Comparison of ENCODE assay signal across 16 cellular contexts in the genomic region with DNA sequence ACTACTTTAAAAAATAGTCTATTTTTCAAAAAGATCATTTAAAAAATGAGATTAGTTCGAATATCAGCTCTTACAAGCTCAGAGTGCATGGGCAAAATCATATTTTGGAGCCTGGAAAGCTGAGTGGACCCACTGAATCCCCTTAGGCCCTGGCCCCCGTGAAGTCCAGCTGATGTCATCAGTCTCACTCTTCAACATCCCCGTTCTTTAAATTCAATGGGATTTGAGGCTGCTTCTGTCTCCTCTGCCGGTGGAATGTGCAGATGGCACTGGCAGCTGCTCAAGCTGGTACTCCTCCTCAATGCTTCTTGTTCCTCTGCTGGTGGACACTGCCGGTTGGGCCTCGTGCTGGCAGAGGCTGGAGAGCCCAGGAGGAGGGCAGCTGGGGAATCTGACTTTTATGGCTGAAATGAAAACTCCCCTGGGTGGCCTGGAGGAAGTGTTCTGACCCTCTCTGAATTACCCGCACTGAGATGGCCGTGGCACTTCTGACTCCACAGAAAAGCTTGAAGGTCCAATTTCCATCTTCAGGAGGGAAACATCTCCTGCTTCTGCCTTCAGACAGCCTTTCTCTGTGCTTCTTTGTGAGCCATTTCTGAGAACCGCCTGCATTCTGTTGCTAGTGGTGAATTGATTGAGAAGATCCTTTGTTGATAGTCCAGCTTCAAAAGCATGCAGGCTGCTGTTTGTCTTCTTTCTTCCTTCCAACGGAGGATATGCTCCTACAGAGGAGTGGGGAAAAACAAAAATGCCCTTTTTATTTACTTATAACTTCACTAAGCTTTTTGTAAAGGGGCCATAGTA.
DNase-seq lines count a peak whose midpoint lies in the region.
"Had no signal": no experiment of that assay in that cellular context is flagged by ENCODE, and none has a peak within 500 bp of the region (broad histone marks: within the 10 kb centered on the region; RNA-seq: fewer than 3 reads in every experiment).

No MANE protein-coding gene starts in this region.

- H3K9me3 ChIP-seq in ectodermal cell (ENCODE audit: control insufficient read depth, low read length) (no peaks in the 10 kb centered on the region), neuron (ENCODE audit: low read length) (no peaks in the 10 kb centered on the region)
- H3K9me3 ChIP-seq: adrenal gland, esophagus squamous epithelium, Peyer's patch, prostate gland, uterus had no signal

- 72 to 74% methylated on average over 9 to 10 of the region's 10 CpGs for WGBS in ectodermal cell, 2 experiments

- H3K4me1 Mint-ChIP-seq in activated T-helper 2 cell treated with anti-CD3 and anti-CD28 coated beads, Interferon-gamma antibody, Interleukin-2, Interleukin-4, amounts not matched to agents 10 μg/mL and 5 μg/mL and 100 μg/mL, durations not matched to agents 14 hours and 24 hours and 36 hours (ENCODE audit: low read depth), result no peaks in the 10 kb centered on the region

- H3K36me3 ChIP-seq in ectodermal cell (ENCODE audit: control insufficient read depth, insufficient read depth, low read length) (no peaks in the 10 kb centered on the region), neuron (ENCODE audit: insufficient read depth, low read length) (no peaks in the 10 kb centered on the region)
- H3K36me3 ChIP-seq: adrenal gland, esophagus squamous epithelium, Peyer's patch, prostate gland, uterus had no signal

- DNase-seq in DMS 273 (lab: John Stamatoyannopoulos, UW; ENCODE audit: unreplicated experiment) (peak; percentile 79), NCI-H524 (lab: John Stamatoyannopoulos, UW) (peak; percentile 87 to 95), GOT3 (lab: John Stamatoyannopoulos, UW) (no peak), DMS153 treated with DMSO at 0.1 percent for 48 hours (lab: John Stamatoyannopoulos, UW; ENCODE audit: unreplicated experiment) (no peak), HCEC 1CT (no peak)
- DNase-seq in activated T-helper 2 cell treated with anti-CD3 and anti-CD28 coated beads, Interferon-gamma antibody, Interleukin-2, Interleukin-4, amounts not matched to agents 10 μg/mL and 5 μg/mL and 100 μg/mL, durations not matched to agents 14 hours and 24 hours and 36 hours (ENCODE audit: low spot score), result no peak
- DNase-seq: activated CD8-positive, alpha-beta memory T cell treated with anti-CD3 and anti-CD28 coated beads for 24 hours; adrenal gland; esophagus squamous epithelium; Peyer's patch; stimulated activated naive CD4-positive, alpha-beta T cell; uterus had no signal

- no peak overlapping the region for H3K4me3 Mint-ChIP-seq in activated T-helper 2 cell treated with anti-CD3 and anti-CD28 coated beads, Interferon-gamma antibody, Interleukin-2, Interleukin-4, amounts not matched to agents 10 μg/mL and 5 μg/mL and 100 μg/mL, durations not matched to agents 14 hours and 24 hours and 36 hours (ENCODE audit: low read depth)

- intact Hi-C loops in activated T-helper 2 cell treated with anti-CD3 and anti-CD28 coated beads, Interferon-gamma antibody, Interleukin-2, Interleukin-4, amounts not matched to agents 10 μg/mL and 5 μg/mL and 100 μg/mL, durations not matched to agents 14 hours and 24 hours and 36 hours (cut with micrococcal nuclease), result no loop called here

- H3K27me3 Mint-ChIP-seq in activated T-helper 2 cell treated with anti-CD3 and anti-CD28 coated beads, Interferon-gamma antibody, Interleukin-2, Interleukin-4, amounts not matched to agents 10 μg/mL and 5 μg/mL and 100 μg/mL, durations not matched to agents 14 hours and 24 hours and 36 hours (ENCODE audit: low read depth), result no peaks in the 10 kb centered on the region

- H3K4me3 ChIP-seq in ectodermal cell (ENCODE audit: insufficient read depth, low read depth, low read length) (no peak overlapping the region), neuron (ENCODE audit: low read length) (no peak overlapping the region)
- H3K4me3 ChIP-seq: adrenal gland, esophagus squamous epithelium, K562, Peyer's patch, prostate gland, uterus had no signal

- H3K4me1 ChIP-seq in ectodermal cell (ENCODE audit: control insufficient read depth, insufficient read depth, low read length) (peaks cover 14% of the 10 kb centered on the region), neuron (ENCODE audit: insufficient read depth, low read length) (peaks cover 13% of the 10 kb centered on the region)
- H3K4me1 ChIP-seq: adrenal gland, esophagus squamous epithelium, Peyer's patch, prostate gland, uterus had no signal

- peak overlapping the region; percentile 13 for H2AFZ ChIP-seq in neuron (ENCODE audit: low read depth, low read length)

- H3K27ac Mint-ChIP-seq in activated T-helper 2 cell treated with anti-CD3 and anti-CD28 coated beads, Interferon-gamma antibody, Interleukin-2, Interleukin-4, amounts not matched to agents 10 μg/mL and 5 μg/mL and 100 μg/mL, durations not matched to agents 14 hours and 24 hours and 36 hours, result no peak overlapping the region

- peak overlapping the region; percentile 45 for H3K27ac ChIP-seq in ectodermal cell (ENCODE audit: insufficient read depth, low read depth, low read length, poor library complexity, severe bottlenecking)
- H3K27ac ChIP-seq: adrenal gland, esophagus squamous epithelium, Peyer's patch, prostate gland, uterus had no signal

- H3K9me3 Mint-ChIP-seq in activated T-helper 2 cell treated with anti-CD3 and anti-CD28 coated beads, Interferon-gamma antibody, Interleukin-2, Interleukin-4, amounts not matched to agents 10 μg/mL and 5 μg/mL and 100 μg/mL, durations not matched to agents 14 hours and 24 hours and 36 hours, result no peaks in the 10 kb centered on the region

- H3K27me3 ChIP-seq in ectodermal cell (ENCODE audit: control insufficient read depth, insufficient read depth, low read length, poor library complexity, severe bottlenecking) (no peaks in the 10 kb centered on the region), neuron (ENCODE audit: insufficient read depth, low read length) (no peaks in the 10 kb centered on the region)
- H3K27me3 ChIP-seq: adrenal gland, esophagus squamous epithelium, Peyer's patch, uterus had no signal

- H3K36me3 Mint-ChIP-seq in activated T-helper 2 cell treated with anti-CD3 and anti-CD28 coated beads, Interferon-gamma antibody, Interleukin-2, Interleukin-4, amounts not matched to agents 10 μg/mL and 5 μg/mL and 100 μg/mL, durations not matched to agents 14 hours and 24 hours and 36 hours (ENCODE audit: low read depth), result no peaks in the 10 kb centered on the region

Comparison
In these comparisons a context has a peak if more than half of its experiments do, and no peak if none do; other contexts are left out.
1. DNase-seq: peak in DMS 273 (single experiment) and NCI-H524 (2 of 2); none in GOT3 (single experiment), DMS153 treated with DMSO at 0.1 percent for 48 hours (single experiment), activated T-helper 2 cell treated with anti-CD3 and anti-CD28 coated beads, Interferon-gamma antibody, Interleukin-2, Interleukin-4, amounts not matched to agents 10 μg/mL and 5 μg/mL and 100 μg/mL, durations not matched to agents 14 hours and 24 hours and 36 hours (single experiment) and HCEC 1CT (single experiment).